ENCODE assay signal across 12 cellular contexts in genomic region chr18:54150226-54150625, GRCh38.
DNase-seq lines count a peak whose midpoint lies in the region; ATAC-seq, FAIRE-seq and TF ChIP-seq lines count a peak whose summit lies in the region.
"Had no signal": no experiment of that assay in that cellular context is flagged by ENCODE, and none has a peak within 500 bp of the region (broad histone marks: within the 10 kb centered on the region; RNA-seq: fewer than 3 reads in every experiment).

No MANE protein-coding gene starts in this region.

- no peak overlapping the region for H2AFZ ChIP-seq in mesenchymal stem cell (ENCODE audit: low read depth, low read length)

- H3K79me1 ChIP-seq in mesenchymal stem cell (replicated peaks; ENCODE audit: low read length, poor library complexity, severe bottlenecking): peaks cover 8% of the 10 kb centered on the region

- H2BK120ac ChIP-seq in mesenchymal stem cell (ENCODE audit: low read depth, low read length): no peak overlapping the region

- no peak overlapping the region for H3K9ac ChIP-seq in HUES48 (ENCODE audit: low read depth, low read length)
- peak overlapping the region; percentile 75 for H3K9ac ChIP-seq in adipocyte (ENCODE audit: low read length)
- peak overlapping the region; percentile 86 for H3K9ac ChIP-seq in mesenchymal stem cell (ENCODE audit: low read length)

- H3K9me3 ChIP-seq in HUES48 (ENCODE audit: control insufficient read depth, insufficient read depth, low read length) (no peaks in the 10 kb centered on the region), adipocyte (ENCODE audit: control insufficient read depth, low read length) (no peaks in the 10 kb centered on the region), mesenchymal stem cell (ENCODE audit: control insufficient read depth, low read length) (no peaks in the 10 kb centered on the region)

- H3K27me3 ChIP-seq in HUES48 (ENCODE audit: control insufficient read depth, insufficient read depth, low read length): no peaks in the 10 kb centered on the region
- no peaks in the 10 kb centered on the region for H3K27me3 ChIP-seq in adipocyte (replicated peaks; ENCODE audit: control insufficient read depth, insufficient read depth, low read length)
- H3K27me3 ChIP-seq in mesenchymal stem cell (ENCODE audit: control insufficient read depth in 1 of 2, insufficient read depth in 1 of 2, low read length in 2 of 2): no peaks in the 10 kb centered on the region
- H3K27me3 ChIP-seq in dorsolateral prefrontal cortex: no peaks in the 10 kb centered on the region

- no peak overlapping the region for H3K4me3 ChIP-seq in HUES48 (ENCODE audit: low read depth, low read length)
- no peak overlapping the region for H3K4me3 ChIP-seq in adipocyte (ENCODE audit: low read length)
- no peak overlapping the region for H3K4me3 ChIP-seq in mesenchymal stem cell (ENCODE audit: insufficient read depth in 1 of 2, low read depth in 1 of 2, low read length in 2 of 2)
- no peak overlapping the region for H3K4me3 ChIP-seq in dorsolateral prefrontal cortex

- no peak overlapping the region for H3K14ac ChIP-seq in mesenchymal stem cell (ENCODE audit: low read length in 2 of 2)

- H2AK5ac ChIP-seq in mesenchymal stem cell (ENCODE audit: low read length, severe bottlenecking): peak overlapping the region; percentile 97

- intact Hi-C loops in dorsolateral prefrontal cortex (cut with DNase I): no loop called here

- no peak for TF ChIP-seq POLR2A in GM12891 (IDR thresholded peaks at IDR 0.05; ENCODE audit: low read depth, low read length)

- H3K4me1 ChIP-seq in HUES48 (ENCODE audit: control insufficient read depth, insufficient read depth, low read length) (peaks cover 13% of the 10 kb centered on the region; the same call in 1 of the 2 replicates), adipocyte (ENCODE audit: control insufficient read depth, insufficient read depth, low read length) (peaks cover 35% of the 10 kb centered on the region), mesenchymal stem cell (ENCODE audit: control insufficient read depth, insufficient read depth, low read depth, low read length) (peaks cover 6% of the 10 kb centered on the region)

- peak overlapping the region; percentile 93 for H4K91ac ChIP-seq in mesenchymal stem cell (ENCODE audit: low read length)

- peak; percentile 9 for FAIRE-seq in GM12891 (lab: Jason Lieb, UNC)

- H4K8ac ChIP-seq in mesenchymal stem cell (ENCODE audit: low read length): peak overlapping the region; percentile 56

- H3K4ac ChIP-seq in mesenchymal stem cell (ENCODE audit: low read depth in 1 of 2, low read length in 2 of 2): peak overlapping the region in 1 of 2 experiments; percentile 72

- peak overlapping the region in 1 of 2 experiments; percentile 95 for H2BK12ac ChIP-seq in mesenchymal stem cell (ENCODE audit: low read length in 2 of 2)

- H3K23ac ChIP-seq in mesenchymal stem cell (ENCODE audit: low read length in 2 of 2): no peak overlapping the region

- no peak overlapping the region for H3K4me2 ChIP-seq in mesenchymal stem cell (ENCODE audit: low read length, poor library complexity, severe bottlenecking)

- TF ChIP-seq CTCF in dorsolateral prefrontal cortex (IDR thresholded peaks at IDR 0.05 in 54 of 56, conservative IDR thresholded peaks at IDR 0.05 in 2 of 56; ENCODE audit: low read depth in 1 of 56, partially characterized antibody in 56 of 56): no peak

- H3K18ac ChIP-seq in mesenchymal stem cell (ENCODE audit: low read depth in 1 of 2, low read length in 2 of 2): peak overlapping the region in 1 of 2 experiments; percentile 37

- H2BK15ac ChIP-seq in mesenchymal stem cell (ENCODE audit: low read depth, poor library complexity, severe bottlenecking): no peak overlapping the region

- no peak for DNase-seq in GM12891 (ENCODE audit: insufficient read length, low spot score)
- DNase-seq in adipocyte (ENCODE audit: low read depth): no peak
- DNase-seq in mesenchymal stem cell: no peak
- no peak for DNase-seq in dorsolateral prefrontal cortex
- DNase-seq: head of caudate nucleus, MM.1S, nephron progenitor cell had no signal

- peak overlapping the region; percentile 22 for H3K27ac ChIP-seq in HUES48 (ENCODE audit: low read depth, low read length)
- peak overlapping the region; percentile 81 for H3K27ac ChIP-seq in mesenchymal stem cell (ENCODE audit: low read length, poor library complexity, severe bottlenecking)
- no peak overlapping the region for H3K27ac ChIP-seq in dorsolateral prefrontal cortex
- H3K27ac ChIP-seq: HL-60 had no signal

- 90% methylated on average over 7 of the region's 7 CpGs for WGBS in mesenchymal stem cell

- H3K36me3 ChIP-seq in HUES48 (ENCODE audit: control insufficient read depth, insufficient read depth, low read length): no peaks in the 10 kb centered on the region
- H3K36me3 ChIP-seq in adipocyte (ENCODE audit: control insufficient read depth, insufficient read depth, low read length, severe bottlenecking): peaks cover 24% of the 10 kb centered on the region
- H3K36me3 ChIP-seq in mesenchymal stem cell (ENCODE audit: control insufficient read depth in 1 of 2, insufficient read depth in 2 of 2, low read depth in 1 of 2, low read length in 2 of 2): peaks cover 3 to 35% of the 10 kb centered on the region in 2 experiments

- no peak for ATAC-seq in GM21619 (IDR thresholded peaks at IDR 0.05; ENCODE audit: unreplicated experiment)
- no peak for ATAC-seq in GM19324 (IDR thresholded peaks at IDR 0.05; ENCODE audit: low FRiP score, unreplicated experiment)
- ATAC-seq: left lobe of liver had no signal

- no peak overlapping the region for H2BK5ac ChIP-seq in mesenchymal stem cell (ENCODE audit: low read depth, low read length, poor library complexity, severe bottlenecking)

TF ChIP-seq in GM12891, 5 proteins besides CTCF, POLR2A, EP300 and RAD21:
- no peak for TF ChIP-seq POU2F2 (IDR thresholded peaks at IDR 0.05; ENCODE audit: low read depth, low read length)
- TF ChIP-seq TAF1 (IDR thresholded peaks at IDR 0.05; ENCODE audit: low read depth, low read length): no peak
- TF ChIP-seq SPI1 (IDR thresholded peaks at IDR 0.05; ENCODE audit: low read depth, low read length): no peak
- TF ChIP-seq POLR2AphosphoS5 (IDR thresholded peaks at IDR 0.05; ENCODE audit: low read depth, low read length): no peak
- TF ChIP-seq PAX5 (IDR thresholded peaks at IDR 0.05; ENCODE audit: insufficient read depth, low read length, severe bottlenecking): no peak

Comparison
In these comparisons a context has a peak if more than half of its experiments do, and no peak if none do; other contexts are left out.
1. H3K27ac ChIP-seq: peak in HUES48 (single experiment) and mesenchymal stem cell (single experiment); none in dorsolateral prefrontal cortex (0 of 59).